1 cellular context compared by ENCODE assay signal in genomic region chr7:116439856-116440549, GRCh38.
TF ChIP-seq lines count a peak whose summit lies in the region.

No MANE protein-coding gene starts in this region.

TF ChIP-seq in K562, 482 proteins besides CTCF, POLR2A, EP300 and RAD21 (continued from another document and continues in another):
- TF ChIP-seq, protein P1, sequence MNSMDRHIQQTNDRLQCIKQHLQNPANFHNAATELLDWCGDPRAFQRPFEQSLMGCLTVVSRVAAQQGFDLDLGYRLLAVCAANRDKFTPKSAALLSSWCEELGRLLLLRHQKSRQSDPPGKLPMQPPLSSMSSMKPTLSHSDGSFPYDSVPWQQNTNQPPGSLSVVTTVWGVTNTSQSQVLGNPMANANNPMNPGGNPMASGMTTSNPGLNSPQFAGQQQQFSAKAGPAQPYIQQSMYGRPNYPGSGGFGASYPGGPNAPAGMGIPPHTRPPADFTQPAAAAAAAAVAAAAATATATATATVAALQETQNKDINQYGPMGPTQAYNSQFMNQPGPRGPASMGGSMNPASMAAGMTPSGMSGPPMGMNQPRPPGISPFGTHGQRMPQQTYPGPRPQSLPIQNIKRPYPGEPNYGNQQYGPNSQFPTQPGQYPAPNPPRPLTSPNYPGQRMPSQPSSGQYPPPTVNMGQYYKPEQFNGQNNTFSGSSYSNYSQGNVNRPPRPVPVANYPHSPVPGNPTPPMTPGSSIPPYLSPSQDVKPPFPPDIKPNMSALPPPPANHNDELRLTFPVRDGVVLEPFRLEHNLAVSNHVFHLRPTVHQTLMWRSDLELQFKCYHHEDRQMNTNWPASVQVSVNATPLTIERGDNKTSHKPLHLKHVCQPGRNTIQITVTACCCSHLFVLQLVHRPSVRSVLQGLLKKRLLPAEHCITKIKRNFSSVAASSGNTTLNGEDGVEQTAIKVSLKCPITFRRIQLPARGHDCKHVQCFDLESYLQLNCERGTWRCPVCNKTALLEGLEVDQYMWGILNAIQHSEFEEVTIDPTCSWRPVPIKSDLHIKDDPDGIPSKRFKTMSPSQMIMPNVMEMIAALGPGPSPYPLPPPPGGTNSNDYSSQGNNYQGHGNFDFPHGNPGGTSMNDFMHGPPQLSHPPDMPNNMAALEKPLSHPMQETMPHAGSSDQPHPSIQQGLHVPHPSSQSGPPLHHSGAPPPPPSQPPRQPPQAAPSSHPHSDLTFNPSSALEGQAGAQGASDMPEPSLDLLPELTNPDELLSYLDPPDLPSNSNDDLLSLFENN (IDR thresholded peaks at IDR 0.05; ENCODE audit: low read depth in 2 of 2, low read length in 2 of 2): no peak
- 0 out of 2 replicates have a peak, but pooled peaks have one; percentile 18 for TF ChIP-seq NR2C1 (IDR thresholded peaks at IDR 0.05)
- TF ChIP-seq NR2C1 (tag; IDR thresholded peaks at IDR 0.05): no peak
- TF ChIP-seq KAT2B (IDR thresholded peaks at IDR 0.05; ENCODE audit: low read depth, low read length): no peak
- no peak for TF ChIP-seq GABPB1 (CRISPR knock-in tag; IDR thresholded peaks at IDR 0.05)
- no peak for TF ChIP-seq MAFG (tag; conservative IDR thresholded peaks at IDR 0.05)
- no peak for TF ChIP-seq FOXP1 (CRISPR knock-in tag; IDR thresholded peaks at IDR 0.05)
- TF ChIP-seq ZNF239 (CRISPR knock-in tag; IDR thresholded peaks at IDR 0.05): no peak
- no peak for TF ChIP-seq ESRRA (IDR thresholded peaks at IDR 0.05; ENCODE audit: borderline replicate concordance, low read depth)
- TF ChIP-seq SNRNP70 (optimal IDR thresholded peaks at IDR 0.05; ENCODE audit: low read depth, low read length): no peak
- TF ChIP-seq, protein P2, sequence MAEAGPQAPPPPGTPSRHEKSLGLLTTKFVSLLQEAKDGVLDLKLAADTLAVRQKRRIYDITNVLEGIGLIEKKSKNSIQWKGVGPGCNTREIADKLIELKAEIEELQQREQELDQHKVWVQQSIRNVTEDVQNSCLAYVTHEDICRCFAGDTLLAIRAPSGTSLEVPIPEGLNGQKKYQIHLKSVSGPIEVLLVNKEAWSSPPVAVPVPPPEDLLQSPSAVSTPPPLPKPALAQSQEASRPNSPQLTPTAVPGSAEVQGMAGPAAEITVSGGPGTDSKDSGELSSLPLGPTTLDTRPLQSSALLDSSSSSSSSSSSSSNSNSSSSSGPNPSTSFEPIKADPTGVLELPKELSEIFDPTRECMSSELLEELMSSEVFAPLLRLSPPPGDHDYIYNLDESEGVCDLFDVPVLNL (CRISPR knock-in tag; IDR thresholded peaks at IDR 0.05; ENCODE audit: low read depth): no peak
- TF ChIP-seq THRAP3 (IDR thresholded peaks at IDR 0.05; ENCODE audit: borderline replicate concordance): no peak
- TF ChIP-seq KLF6 (CRISPR knock-in tag; IDR thresholded peaks at IDR 0.05; ENCODE audit: borderline replicate concordance): no peak
- peak; percentile 33; the same call in 1 of the 2 replicates for TF ChIP-seq ATF7 (IDR thresholded peaks at IDR 0.05)
- no peak for TF ChIP-seq ZNF830 (CRISPR knock-in tag; IDR thresholded peaks at IDR 0.05)
- TF ChIP-seq AFF4 (CRISPR knock-in tag; IDR thresholded peaks at IDR 0.05): no peak
- TF ChIP-seq NCOR1 (IDR thresholded peaks at IDR 0.05): no peak
- TF ChIP-seq EHMT2 (IDR thresholded peaks at IDR 0.05): peak; percentile 55; the same call in 1 of the 2 replicates
- no peak for TF ChIP-seq ZHX1 (conservative IDR thresholded peaks at IDR 0.05; ENCODE audit: low read length)
- TF ChIP-seq ZNF586 (CRISPR knock-in tag; conservative IDR thresholded peaks at IDR 0.05): no peak
- TF ChIP-seq SMARCE1 (IDR thresholded peaks at IDR 0.05): no peak
- no peak for TF ChIP-seq CBFA2T2 (conservative IDR thresholded peaks at IDR 0.05)
- peak; percentile 74 for TF ChIP-seq MEF2D (tag; conservative IDR thresholded peaks at IDR 0.05; ENCODE audit: low read depth)
- no peak for TF ChIP-seq NR1H2 (CRISPR knock-in tag; IDR thresholded peaks at IDR 0.05)
- TF ChIP-seq NR3C1 (CRISPR knock-in tag; IDR thresholded peaks at IDR 0.05): no peak
- TF ChIP-seq HMG20B (CRISPR knock-in tag; IDR thresholded peaks at IDR 0.05): no peak
- TF ChIP-seq ZNF274 (IDR thresholded peaks at IDR 0.05; ENCODE audit: borderline replicate concordance, low read depth, low read length): 0 out of 2 replicates have a peak, but pooled peaks have one; percentile 20
- TF ChIP-seq SRF (CRISPR knock-in tag; IDR thresholded peaks at IDR 0.05): no peak
- TF ChIP-seq ZNF324 (CRISPR knock-in tag; IDR thresholded peaks at IDR 0.05): no peak
- no peak for TF ChIP-seq ELK3 (CRISPR knock-in tag; IDR thresholded peaks at IDR 0.05)
- TF ChIP-seq NR2C2 (CRISPR knock-in tag; IDR thresholded peaks at IDR 0.05): no peak
- peak; percentile 38; the same call in 1 of the 2 replicates for TF ChIP-seq NR2C2 (tag; IDR thresholded peaks at IDR 0.05)
- TF ChIP-seq RFX5 (IDR thresholded peaks at IDR 0.05; ENCODE audit: low read depth, low read length): no peak
- TF ChIP-seq, protein P3, sequence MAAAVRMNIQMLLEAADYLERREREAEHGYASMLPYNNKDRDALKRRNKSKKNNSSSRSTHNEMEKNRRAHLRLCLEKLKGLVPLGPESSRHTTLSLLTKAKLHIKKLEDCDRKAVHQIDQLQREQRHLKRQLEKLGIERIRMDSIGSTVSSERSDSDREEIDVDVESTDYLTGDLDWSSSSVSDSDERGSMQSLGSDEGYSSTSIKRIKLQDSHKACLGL (CRISPR knock-in tag; IDR thresholded peaks at IDR 0.05; ENCODE audit: borderline replicate concordance, poor library complexity, severe bottlenecking): no peak
- no peak for TF ChIP-seq BRCA1 (IDR thresholded peaks at IDR 0.05)
- no peak for TF ChIP-seq BRCA1 (CRISPR knock-in tag; IDR thresholded peaks at IDR 0.05)
- no peak for TF ChIP-seq IRF1 (CRISPR knock-in tag; IDR thresholded peaks at IDR 0.05; ENCODE audit: borderline replicate concordance)
- TF ChIP-seq SIX5 (IDR thresholded peaks at IDR 0.05; ENCODE audit: borderline replicate concordance in 1 of 2, insufficient read depth in 1 of 2, low read depth in 1 of 2, low read length in 2 of 2): no peak
- TF ChIP-seq, protein P4, sequence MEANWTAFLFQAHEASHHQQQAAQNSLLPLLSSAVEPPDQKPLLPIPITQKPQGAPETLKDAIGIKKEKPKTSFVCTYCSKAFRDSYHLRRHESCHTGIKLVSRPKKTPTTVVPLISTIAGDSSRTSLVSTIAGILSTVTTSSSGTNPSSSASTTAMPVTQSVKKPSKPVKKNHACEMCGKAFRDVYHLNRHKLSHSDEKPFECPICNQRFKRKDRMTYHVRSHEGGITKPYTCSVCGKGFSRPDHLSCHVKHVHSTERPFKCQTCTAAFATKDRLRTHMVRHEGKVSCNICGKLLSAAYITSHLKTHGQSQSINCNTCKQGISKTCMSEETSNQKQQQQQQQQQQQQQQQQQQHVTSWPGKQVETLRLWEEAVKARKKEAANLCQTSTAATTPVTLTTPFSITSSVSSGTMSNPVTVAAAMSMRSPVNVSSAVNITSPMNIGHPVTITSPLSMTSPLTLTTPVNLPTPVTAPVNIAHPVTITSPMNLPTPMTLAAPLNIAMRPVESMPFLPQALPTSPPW (CRISPR knock-in tag; IDR thresholded peaks at IDR 0.05): no peak
- no peak for TF ChIP-seq THAP12 (CRISPR knock-in tag; IDR thresholded peaks at IDR 0.05)
- TF ChIP-seq RBFOX2 (IDR thresholded peaks at IDR 0.05; ENCODE audit: low read depth, low read length): no peak
- no peak for TF ChIP-seq RBM34 (IDR thresholded peaks at IDR 0.05; ENCODE audit: borderline replicate concordance, insufficient read depth, low read length)
- TF ChIP-seq, protein P5, sequence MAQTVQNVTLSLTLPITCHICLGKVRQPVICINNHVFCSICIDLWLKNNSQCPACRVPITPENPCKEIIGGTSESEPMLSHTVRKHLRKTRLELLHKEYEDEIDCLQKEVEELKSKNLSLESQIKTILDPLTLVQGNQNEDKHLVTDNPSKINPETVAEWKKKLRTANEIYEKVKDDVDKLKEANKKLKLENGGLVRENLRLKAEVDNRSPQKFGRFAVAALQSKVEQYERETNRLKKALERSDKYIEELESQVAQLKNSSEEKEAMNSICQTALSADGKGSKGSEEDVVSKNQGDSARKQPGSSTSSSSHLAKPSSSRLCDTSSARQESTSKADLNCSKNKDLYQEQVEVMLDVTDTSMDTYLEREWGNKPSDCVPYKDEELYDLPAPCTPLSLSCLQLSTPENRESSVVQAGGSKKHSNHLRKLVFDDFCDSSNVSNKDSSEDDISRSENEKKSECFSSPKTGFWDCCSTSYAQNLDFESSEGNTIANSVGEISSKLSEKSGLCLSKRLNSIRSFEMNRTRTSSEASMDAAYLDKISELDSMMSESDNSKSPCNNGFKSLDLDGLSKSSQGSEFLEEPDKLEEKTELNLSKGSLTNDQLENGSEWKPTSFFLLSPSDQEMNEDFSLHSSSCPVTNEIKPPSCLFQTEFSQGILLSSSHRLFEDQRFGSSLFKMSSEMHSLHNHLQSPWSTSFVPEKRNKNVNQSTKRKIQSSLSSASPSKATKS (CRISPR knock-in tag; IDR thresholded peaks at IDR 0.05): no peak
- TF ChIP-seq DPF2 (IDR thresholded peaks at IDR 0.05): peak; percentile 19; the same call in 1 of the 2 replicates
